In genomic region chr21:26068776-26069175, GRCh38 we compare ENCODE assay signal across 23 cellular contexts.
A peak's percentile ranks its signal among the peaks of the same experiment; 100 is the strongest.
DNase-seq lines count a peak whose midpoint lies in the region; ATAC-seq and TF ChIP-seq lines count a peak whose summit lies in the region.
"Had no signal": no experiment of that assay in that cellular context is flagged by ENCODE, and none has a peak within 500 bp of the region (broad histone marks: within the 10 kb centered on the region; RNA-seq: fewer than 3 reads in every experiment).

No MANE protein-coding gene starts in this region.

- H3K9me3 Mint-ChIP-seq in activated naive CD8-positive, alpha-beta T cell treated with anti-CD3 and anti-CD28 coated beads for 36 hours: no peaks in the 10 kb centered on the region
- no peaks in the 10 kb centered on the region for H3K9me3 Mint-ChIP-seq in activated naive CD8-positive, alpha-beta T cell treated with anti-CD3 and anti-CD28 coated beads, Interleukin-2, amount 50 U/mL, for 24 hours
- no peaks in the 10 kb centered on the region for H3K9me3 Mint-ChIP-seq in Calu3 (ENCODE audit: low read depth, unreplicated experiment)
- H3K9me3 Mint-ChIP-seq in progenitor cell of endocrine pancreas (ENCODE audit: low read depth): peaks cover 3% of the 10 kb centered on the region
- H3K9me3 Mint-ChIP-seq in activated CD8-positive, alpha-beta memory T cell treated with anti-CD3 and anti-CD28 coated beads, Interleukin-2, amount 10 ng/mL, durations not matched to agents 7 days and 5 days (ENCODE audit: low read depth): no peaks in the 10 kb centered on the region
- H3K9me3 Mint-ChIP-seq: activated CD4-positive, alpha-beta memory T cell treated with anti-CD3 and anti-CD28 coated beads, Interleukin-2, amount 10 ng/mL, durations not matched to agents 7 days and 5 days; endodermal cell; natural killer cell treated with Interleukin-12 subunit alpha and Interleukin-12 subunit beta and Interleukin-15 and Interleukin-18, amount 100 ng/mL, for 72 hours had no signal

- ATAC-seq in activated naive CD8-positive, alpha-beta T cell treated with anti-CD3 and anti-CD28 coated beads, Interleukin-2, amount 50 U/mL, for 24 hours: no peak
- ATAC-seq in left colon: peak; percentile 24
- ATAC-seq in activated CD8-positive, alpha-beta memory T cell treated with anti-CD3 and anti-CD28 coated beads, Interleukin-2, amount 10 ng/mL, durations not matched to agents 7 days and 5 days: no peak
- ATAC-seq: natural killer cell treated with Interleukin-12 subunit alpha and Interleukin-12 subunit beta and Interleukin-15 and Interleukin-18, amount 100 ng/mL, for 72 hours had no signal

- no peak for TF ChIP-seq CTCF in Calu3 (IDR thresholded peaks at IDR 0.05; ENCODE audit: unreplicated experiment)
- TF ChIP-seq CTCF in progenitor cell of endocrine pancreas (IDR thresholded peaks at IDR 0.05; ENCODE audit: unreplicated experiment): no peak

- H3K4me1 Mint-ChIP-seq in activated naive CD8-positive, alpha-beta T cell treated with anti-CD3 and anti-CD28 coated beads for 36 hours: peaks cover 48% of the 10 kb centered on the region
- H3K4me1 Mint-ChIP-seq in activated naive CD8-positive, alpha-beta T cell treated with anti-CD3 and anti-CD28 coated beads, Interleukin-2, amount 50 U/mL, for 24 hours: peaks cover 45% of the 10 kb centered on the region
- peaks cover 43% of the 10 kb centered on the region for H3K4me1 Mint-ChIP-seq in Calu3 (ENCODE audit: low read depth, unreplicated experiment)
- H3K4me1 Mint-ChIP-seq in progenitor cell of endocrine pancreas (ENCODE audit: low read depth): peaks cover 50% of the 10 kb centered on the region
- peaks cover 13% of the 10 kb centered on the region for H3K4me1 Mint-ChIP-seq in activated CD8-positive, alpha-beta memory T cell treated with anti-CD3 and anti-CD28 coated beads, Interleukin-2, amount 10 ng/mL, durations not matched to agents 7 days and 5 days

- DNase-seq in activated naive CD8-positive, alpha-beta T cell treated with anti-CD3 and anti-CD28 coated beads for 36 hours: no peak
- no peak for DNase-seq in activated naive CD8-positive, alpha-beta T cell treated with anti-CD3 and anti-CD28 coated beads, Interleukin-2, amount 50 U/mL, for 24 hours
- DNase-seq in Calu3: no peak
- DNase-seq in left colon: no peak
- no peak for DNase-seq in progenitor cell of endocrine pancreas (ENCODE audit: low spot score, unreplicated experiment)
- no peak for DNase-seq in substantia nigra (lab: John Stamatoyannopoulos, UW)
- no peak for DNase-seq in NAMALWA (ENCODE audit: low spot score)
- no peak for DNase-seq in activated CD8-positive, alpha-beta memory T cell treated with anti-CD3 and anti-CD28 coated beads, Interleukin-2, amount 10 ng/mL, durations not matched to agents 7 days and 5 days
- DNase-seq: activated CD4-positive, alpha-beta memory T cell treated with anti-CD3 and anti-CD28 coated beads, Interleukin-2, amount 10 ng/mL, durations not matched to agents 7 days and 5 days; activated effector memory CD4-positive, alpha-beta T cell treated with anti-CD3 and anti-CD28 coated beads, Interleukin-2, amount 50 U/mL, for 16 hours; central memory CD4-positive, alpha-beta T cell; DMS53; endodermal cell; glutamatergic neuron; HCEC 1CT; islet precursor cell; NCI-H2029; NCI-H524 treated with DMSO at 0.1 percent for 48 hours; ovary; stimulated activated naive CD4-positive, alpha-beta T cell treated with Interleukin-2 at 50 U/mL for 16 hours; uterus had no signal

- no peaks in the 10 kb centered on the region for H3K27me3 Mint-ChIP-seq in activated naive CD8-positive, alpha-beta T cell treated with anti-CD3 and anti-CD28 coated beads for 36 hours
- no peaks in the 10 kb centered on the region for H3K27me3 Mint-ChIP-seq in activated naive CD8-positive, alpha-beta T cell treated with anti-CD3 and anti-CD28 coated beads, Interleukin-2, amount 50 U/mL, for 24 hours
- H3K27me3 Mint-ChIP-seq in Calu3 (ENCODE audit: unreplicated experiment): no peaks in the 10 kb centered on the region
- no peaks in the 10 kb centered on the region for H3K27me3 Mint-ChIP-seq in progenitor cell of endocrine pancreas
- no peaks in the 10 kb centered on the region for H3K27me3 Mint-ChIP-seq in activated CD8-positive, alpha-beta memory T cell treated with anti-CD3 and anti-CD28 coated beads, Interleukin-2, amount 10 ng/mL, durations not matched to agents 7 days and 5 days
- H3K27me3 Mint-ChIP-seq: activated CD4-positive, alpha-beta memory T cell treated with anti-CD3 and anti-CD28 coated beads, Interleukin-2, amount 10 ng/mL, durations not matched to agents 7 days and 5 days had no signal

- intact Hi-C loops in Calu3 (cut with micrococcal nuclease; ENCODE audit: unreplicated experiment): no loop called here
- intact Hi-C loops in left colon (cut with DNase I, micrococcal nuclease): no loop called here

- H3K36me3 Mint-ChIP-seq in activated naive CD8-positive, alpha-beta T cell treated with anti-CD3 and anti-CD28 coated beads for 36 hours: peaks cover 4% of the 10 kb centered on the region
- H3K36me3 Mint-ChIP-seq in activated naive CD8-positive, alpha-beta T cell treated with anti-CD3 and anti-CD28 coated beads, Interleukin-2, amount 50 U/mL, for 24 hours (ENCODE audit: low read depth): no peaks in the 10 kb centered on the region
- no peaks in the 10 kb centered on the region for H3K36me3 Mint-ChIP-seq in Calu3 (ENCODE audit: insufficient read depth, unreplicated experiment)
- peaks cover 2% of the 10 kb centered on the region for H3K36me3 Mint-ChIP-seq in progenitor cell of endocrine pancreas (ENCODE audit: insufficient read depth)
- no peaks in the 10 kb centered on the region for H3K36me3 Mint-ChIP-seq in activated CD8-positive, alpha-beta memory T cell treated with anti-CD3 and anti-CD28 coated beads, Interleukin-2, amount 10 ng/mL, durations not matched to agents 7 days and 5 days
- H3K36me3 Mint-ChIP-seq: natural killer cell treated with Interleukin-12 subunit alpha and Interleukin-12 subunit beta and Interleukin-15 and Interleukin-18, amount 100 ng/mL, for 72 hours had no signal

- CTCF ChIA-PET in Calu3 (lab: Charles Lee): no interaction called here
- CTCF ChIA-PET in activated CD8-positive, alpha-beta memory T cell treated with anti-CD3 and anti-CD28 coated beads, Interleukin-2, amount 10 ng/mL, durations not matched to agents 7 days and 5 days (lab: Charles Lee): no interaction called here

- H3K27ac ChIP-seq in substantia nigra (ENCODE audit: low read depth, low read length, poor library complexity, severe bottlenecking): no peak overlapping the region
- H3K27ac ChIP-seq: ovary, skin epidermis, uterus had no signal

- H3K27ac Mint-ChIP-seq in activated naive CD8-positive, alpha-beta T cell treated with anti-CD3 and anti-CD28 coated beads for 36 hours: no peak overlapping the region
- H3K27ac Mint-ChIP-seq in activated naive CD8-positive, alpha-beta T cell treated with anti-CD3 and anti-CD28 coated beads, Interleukin-2, amount 50 U/mL, for 24 hours: no peak overlapping the region
- H3K27ac Mint-ChIP-seq in Calu3 (ENCODE audit: unreplicated experiment): no peak overlapping the region
- H3K27ac Mint-ChIP-seq in progenitor cell of endocrine pancreas: peak overlapping the region; percentile 1
- no peak overlapping the region for H3K27ac Mint-ChIP-seq in activated CD8-positive, alpha-beta memory T cell treated with anti-CD3 and anti-CD28 coated beads, Interleukin-2, amount 10 ng/mL, durations not matched to agents 7 days and 5 days
- H3K27ac Mint-ChIP-seq: activated CD4-positive, alpha-beta memory T cell treated with anti-CD3 and anti-CD28 coated beads, Interleukin-2, amount 10 ng/mL, durations not matched to agents 7 days and 5 days; natural killer cell treated with Interleukin-12 subunit alpha and Interleukin-12 subunit beta and Interleukin-15 and Interleukin-18, amount 100 ng/mL, for 72 hours had no signal

- BruUV-seq in Calu3 (replicated peaks; lab: Mats Ljungman, UMichigan): no TSS peak

- peak overlapping the region; percentile 11 for H3K4me3 Mint-ChIP-seq in activated naive CD8-positive, alpha-beta T cell treated with anti-CD3 and anti-CD28 coated beads for 36 hours
- H3K4me3 Mint-ChIP-seq in activated naive CD8-positive, alpha-beta T cell treated with anti-CD3 and anti-CD28 coated beads, Interleukin-2, amount 50 U/mL, for 24 hours: no peak overlapping the region
- peak overlapping the region; percentile 15 for H3K4me3 Mint-ChIP-seq in Calu3 (ENCODE audit: low read depth, unreplicated experiment)
- no peak overlapping the region for H3K4me3 Mint-ChIP-seq in progenitor cell of endocrine pancreas (ENCODE audit: low read depth)
- no peak overlapping the region for H3K4me3 Mint-ChIP-seq in activated CD8-positive, alpha-beta memory T cell treated with anti-CD3 and anti-CD28 coated beads, Interleukin-2, amount 10 ng/mL, durations not matched to agents 7 days and 5 days
- H3K4me3 Mint-ChIP-seq: activated CD4-positive, alpha-beta memory T cell treated with anti-CD3 and anti-CD28 coated beads, Interleukin-2, amount 10 ng/mL, durations not matched to agents 7 days and 5 days; endodermal cell; natural killer cell treated with Interleukin-12 subunit alpha and Interleukin-12 subunit beta and Interleukin-15 and Interleukin-18, amount 100 ng/mL, for 72 hours had no signal

Comparison
In these comparisons a context has a peak if more than half of its experiments do, and no peak if none do; other contexts are left out.
1. H3K4me3 Mint-ChIP-seq: peak in activated naive CD8-positive, alpha-beta T cell treated with anti-CD3 and anti-CD28 coated beads for 36 hours (single experiment) and Calu3 (single experiment); none in activated naive CD8-positive, alpha-beta T cell treated with anti-CD3 and anti-CD28 coated beads, Interleukin-2, amount 50 U/mL, for 24 hours (single experiment), progenitor cell of endocrine pancreas (single experiment) and activated CD8-positive, alpha-beta memory T cell treated with anti-CD3 and anti-CD28 coated beads, Interleukin-2, amount 10 ng/mL, durations not matched to agents 7 days and 5 days (single experiment).